24 cellular contexts compared by ENCODE assay signal in the genomic region with DNA sequence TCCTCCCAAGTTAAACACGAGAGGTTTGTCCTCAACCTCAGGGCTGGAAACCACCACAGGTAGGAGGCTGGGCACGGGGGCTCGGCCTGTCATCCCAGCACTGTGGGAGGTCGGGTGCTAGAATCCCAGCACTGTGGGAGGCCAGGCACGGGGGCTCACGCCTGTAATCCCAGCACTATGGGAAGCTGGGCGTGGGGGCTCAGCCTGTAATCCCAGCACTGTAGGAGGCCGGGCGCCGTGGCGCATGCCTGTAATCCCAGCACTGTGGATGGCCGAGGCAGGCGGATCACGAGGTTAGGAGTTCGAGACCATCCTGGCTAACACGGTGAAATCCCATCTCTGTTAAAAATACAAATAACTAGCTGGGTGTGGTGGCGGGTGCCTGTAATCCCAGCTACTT.
"Had no signal": no experiment of that assay in that cellular context is flagged by ENCODE, and none has a peak within 500 bp of the region (broad histone marks: within the 10 kb centered on the region; RNA-seq: fewer than 3 reads in every experiment).

No MANE protein-coding gene starts in this region.

- H3K9me3 Mint-ChIP-seq: activated T-helper 17 cell treated with anti-CD3 and anti-CD28 coated beads, Interleukin-2, amount 50 U/mL, for 72 hours; central memory CD8-positive, alpha-beta T cell; mesothelial cell of epicardium; naive B cell; nephron progenitor cell; stimulated activated effector memory CD8-positive, alpha-beta T cell treated with anti-CD3 and anti-CD28 coated beads, Interleukin-12 subunit alpha, Interleukin-12 subunit beta, amount 100 ng/mL, for 72 hours had no signal

- H3K36me3 Mint-ChIP-seq: activated naive CD8-positive, alpha-beta T cell had no signal

- H3K9me3 ChIP-seq: left ventricle myocardium inferior, pancreas, prostate gland, stomach, tibial artery had no signal

- H3K27me3 Mint-ChIP-seq: activated naive CD8-positive, alpha-beta T cell; activated T-helper 17 cell treated with anti-CD3 and anti-CD28 coated beads, Interleukin-2, amount 50 U/mL, for 72 hours; central memory CD8-positive, alpha-beta T cell; naive B cell had no signal

- H3K4me1 Mint-ChIP-seq: central memory CD8-positive, alpha-beta T cell; mesothelial cell of epicardium; nephron progenitor cell; stimulated activated effector memory CD8-positive, alpha-beta T cell treated with anti-CD3 and anti-CD28 coated beads, Interleukin-12 subunit alpha, Interleukin-12 subunit beta, amount 100 ng/mL, for 72 hours had no signal

- H3K4me3 Mint-ChIP-seq: activated naive CD8-positive, alpha-beta T cell; activated T-helper 17 cell treated with anti-CD3 and anti-CD28 coated beads, Interleukin-2, amount 50 U/mL, for 72 hours; central memory CD8-positive, alpha-beta T cell; mesothelial cell of epicardium; naive B cell; nephron progenitor cell; stimulated activated effector memory CD8-positive, alpha-beta T cell treated with anti-CD3 and anti-CD28 coated beads, Interleukin-12 subunit alpha, Interleukin-12 subunit beta, amount 100 ng/mL, for 72 hours had no signal

- ATAC-seq: activated CD4-positive, CD25-positive, alpha-beta regulatory T cell treated with anti-CD3 and anti-CD28 coated beads, Interleukin-2, amount 50 U/mL, for 24 hours; activated T-helper 17 cell treated with anti-CD3 and anti-CD28 coated beads, Interleukin-2, amount 50 U/mL, for 72 hours; sciatic nerve; stimulated activated effector memory CD8-positive, alpha-beta T cell treated with anti-CD3 and anti-CD28 coated beads, Interleukin-12 subunit alpha, Interleukin-12 subunit beta, amount 100 ng/mL, for 72 hours had no signal

- DNase-seq: activated CD4-positive, alpha-beta T cell treated with anti-CD3 and anti-CD28 coated beads for 48 hours; activated CD8-positive, alpha-beta memory T cell treated with anti-CD3 and anti-CD28 coated beads, Interleukin-2, amount 50 U/mL, for 4 hours; activated T-cell treated with anti-CD3 and anti-CD28 coated beads, Interleukin-2, amount 50 U/mL, for 1 hour; anterior cingulate cortex; effector CD8-positive, alpha-beta T cell; left ventricle myocardium inferior; naive B cell; nephron progenitor cell; pancreas; retina; stimulated activated CD4-positive, alpha-beta T cell treated with anti-CD3 and anti-CD28 coated beads, Interleukin-12 subunit alpha, Interleukin-12 subunit beta, amount 100 ng/mL, for 4 hours; stimulated activated CD4-positive, alpha-beta T cell treated with anti-CD3 and anti-CD28 coated beads, Interleukin-4, amount 100 ng/mL, for 1 hour; stomach; T1000; tibial artery; WERI-Rb-1 had no signal

- H3K27ac Mint-ChIP-seq: activated naive CD8-positive, alpha-beta T cell; activated T-helper 17 cell treated with anti-CD3 and anti-CD28 coated beads, Interleukin-2, amount 50 U/mL, for 72 hours; mesothelial cell of epicardium; nephron progenitor cell; stimulated activated effector memory CD8-positive, alpha-beta T cell treated with anti-CD3 and anti-CD28 coated beads, Interleukin-12 subunit alpha, Interleukin-12 subunit beta, amount 100 ng/mL, for 72 hours had no signal
